Comparison of ENCODE assay signal across 7 cellular contexts in genomic region chr15:39253552-39253951, GRCh38.
"Had no signal": no experiment of that assay in that cellular context is flagged by ENCODE, and none has a peak within 500 bp of the region (broad histone marks: within the 10 kb centered on the region; RNA-seq: fewer than 3 reads in every experiment).

No MANE protein-coding gene starts in this region.

- H3K9me3 Mint-ChIP-seq: GM23338, HFFc6 had no signal

- H3K27ac Mint-ChIP-seq: GM23338, HFFc6, IgD-negative memory B cell had no signal

- H3K4me3 Mint-ChIP-seq: GM23338, HFFc6, IgD-negative memory B cell had no signal

- H3K36me3 Mint-ChIP-seq: IgD-negative memory B cell had no signal

- H3K9me3 ChIP-seq: HAP-1 had no signal

- H3K4me1 ChIP-seq: HAP-1 had no signal

- H3K4me1 Mint-ChIP-seq: GM23338, IgD-negative memory B cell had no signal

- H2AFZ ChIP-seq: GM23338 had no signal

- H3K4me2 ChIP-seq: GM23338 had no signal

- ATAC-seq: GM23338, HCT116 had no signal

- H3K36me3 ChIP-seq: HAP-1 had no signal

- H3K4me3 ChIP-seq: GM23338, HAP-1 had no signal

- DNase-seq: H7, HFFc6, KBM-7 had no signal
